Comparison of ENCODE assay signal across 9 cellular contexts in genomic region chr6:28252507-28252975, GRCh38. TPM values are rescaled to one million over a fixed set of nuclear protein-coding genes. Genes with fewer than 3 reads are reported as not detected.
A peak's percentile ranks its signal among the peaks of the same experiment; 100 is the strongest.
DNase-seq lines count a peak whose midpoint lies in the region; ATAC-seq and TF ChIP-seq lines count a peak whose summit lies in the region.
"Had no signal": no experiment of that assay in that cellular context is flagged by ENCODE, and none has a peak within 500 bp of the region (broad histone marks: within the 10 kb centered on the region; RNA-seq: fewer than 3 reads in every experiment).

No MANE protein-coding gene starts in this region.

- no peaks in the 10 kb centered on the region for H3K36me3 ChIP-seq in smooth muscle cell (ENCODE audit: low read depth)

- peak overlapping the region; percentile 98 for H3K4me2 ChIP-seq in smooth muscle cell

- H2AFZ ChIP-seq in smooth muscle cell (ENCODE audit: low read depth), result peak overlapping the region; percentile 99

- WGBS in smooth muscle cell (ENCODE audit: low lambda C conversion rate), result 45% methylated on average over 3 of the region's 3 CpGs

- H3K79me2 ChIP-seq in smooth muscle cell (ENCODE audit: low read depth), result peaks cover 12% of the 10 kb centered on the region

- no peaks in the 10 kb centered on the region for H3K27me3 Mint-ChIP-seq in activated CD4-positive, alpha-beta memory T cell treated with anti-CD3 and anti-CD28 coated beads, Interleukin-2, amount 10 ng/mL, durations not matched to agents 7 days and 5 days

- H3K4me3 ChIP-seq in smooth muscle cell, result peak overlapping the region; percentile 98

- intact Hi-C loops in left cardiac atrium (cut with DNase I), result no loop called here

- H3K27me3 ChIP-seq in smooth muscle cell (ENCODE audit: low read depth), result no peaks in the 10 kb centered on the region

- CTCF ChIA-PET in activated CD4-positive, alpha-beta memory T cell treated with anti-CD3 and anti-CD28 coated beads, Interleukin-2, amount 10 ng/mL, durations not matched to agents 7 days and 5 days (lab: Charles Lee), result interaction anchor here (0.7 to 2.1 kb wide), 6 partner anchors 14 to 148 kb away, joined by 3 to 12 read pairs (median 4); partner anchors contain the start of genes PGBD1 and ZSCAN26

- peak; percentile 6 for DNase-seq in EH (ENCODE audit: low read depth)
- no peak for DNase-seq in activated CD4-positive, alpha-beta memory T cell treated with anti-CD3 and anti-CD28 coated beads, Interleukin-2, amount 10 ng/mL, durations not matched to agents 7 days and 5 days
- DNase-seq in left cardiac atrium, result no peak
- no peak for DNase-seq in smooth muscle cell (lab: John Stamatoyannopoulos, UW; ENCODE audit: unreplicated experiment)
- DNase-seq in NCI-H1417 treated with DMSO at 0.1 percent for 48 hours (lab: John Stamatoyannopoulos, UW), result no peak
- DNase-seq in NCI-H187 treated with DMSO at 0.1 percent for 48 hours (lab: John Stamatoyannopoulos, UW), result no peak

- ATAC-seq in HG02678 (IDR thresholded peaks at IDR 0.05; ENCODE audit: unreplicated experiment) (peak; percentile 15), left cardiac atrium (peak; percentile 9 to 28), GM21737 (IDR thresholded peaks at IDR 0.05; ENCODE audit: unreplicated experiment) (no peak)

- no peak for TF ChIP-seq CTCF in smooth muscle cell (IDR thresholded peaks at IDR 0.05; ENCODE audit: borderline replicate concordance, insufficient read depth, poor library complexity, severe bottlenecking)

- H3K4me1 Mint-ChIP-seq in activated CD4-positive, alpha-beta memory T cell treated with anti-CD3 and anti-CD28 coated beads, Interleukin-2, amount 10 ng/mL, durations not matched to agents 7 days and 5 days, result peaks cover 29% of the 10 kb centered on the region

- no peaks in the 10 kb centered on the region for H3K9me3 Mint-ChIP-seq in activated CD4-positive, alpha-beta memory T cell treated with anti-CD3 and anti-CD28 coated beads, Interleukin-2, amount 10 ng/mL, durations not matched to agents 7 days and 5 days

- no peaks in the 10 kb centered on the region for H3F3A ChIP-seq in smooth muscle cell (ENCODE audit: low read depth)

- peak overlapping the region; percentile 78 for H3K9ac ChIP-seq in smooth muscle cell (ENCODE audit: low read depth)

- H3K27ac ChIP-seq in smooth muscle cell (ENCODE audit: low read depth), result peak overlapping the region; percentile 23

- peak overlapping the region; percentile 98 for H3K4me3 Mint-ChIP-seq in activated CD4-positive, alpha-beta memory T cell treated with anti-CD3 and anti-CD28 coated beads, Interleukin-2, amount 10 ng/mL, durations not matched to agents 7 days and 5 days

- H4K20me1 ChIP-seq in smooth muscle cell (ENCODE audit: low read depth), result no peaks in the 10 kb centered on the region

- peaks cover 14% of the 10 kb centered on the region for H3K36me3 Mint-ChIP-seq in activated CD4-positive, alpha-beta memory T cell treated with anti-CD3 and anti-CD28 coated beads, Interleukin-2, amount 10 ng/mL, durations not matched to agents 7 days and 5 days (ENCODE audit: low read depth)

- POLR2A ChIA-PET in activated CD4-positive, alpha-beta memory T cell treated with anti-CD3 and anti-CD28 coated beads, Interleukin-2, amount 10 ng/mL, durations not matched to agents 7 days and 5 days (lab: Charles Lee), result interaction anchor here (0.7 to 1.8 kb wide), 12 partner anchors 12 to 362 kb away, joined by 3 to 27 read pairs (median 5); partner anchors contain the start of genes PGBD1, ZKSCAN3, ZKSCAN8 and ZSCAN16

- peaks cover 16% of the 10 kb centered on the region for H3K4me1 ChIP-seq in smooth muscle cell (ENCODE audit: low read depth)

- H3K9me3 ChIP-seq in smooth muscle cell (replicated peaks; ENCODE audit: low read depth), result no peaks in the 10 kb centered on the region

- no peak overlapping the region for H3K27ac Mint-ChIP-seq in activated CD4-positive, alpha-beta memory T cell treated with anti-CD3 and anti-CD28 coated beads, Interleukin-2, amount 10 ng/mL, durations not matched to agents 7 days and 5 days

RNA-seq across cellular contexts. Expression of gene ZKSCAN4, which starts 0.5 kb away (rescaled TPM):
- 1 to 10 TPM; 6.3 to 6.6 TPM for total RNA-seq in activated CD4-positive, alpha-beta memory T cell treated with anti-CD3 and anti-CD28 coated beads, Interleukin-2, amount 10 ng/mL, durations not matched to agents 7 days and 5 days
- 1 to 10 TPM; 2.3 to 3.1 TPM for total RNA-seq in left cardiac atrium
- total RNA-seq in smooth muscle cell, result 4.5 and 5.1 TPM in 2 replicates
- polyA plus RNA-seq in smooth muscle cell, result 5.2 TPM in 2 replicates

RNA-seq across cellular contexts. Expression of gene NKAPL, which starts 6.6 kb away (rescaled TPM):
- total RNA-seq in activated CD4-positive, alpha-beta memory T cell treated with anti-CD3 and anti-CD28 coated beads, Interleukin-2, amount 10 ng/mL, durations not matched to agents 7 days and 5 days, result not detected
- total RNA-seq in left cardiac atrium (1 to 10 TPM; 5.4 to 6.1 TPM), smooth muscle cell (not detected in 2 replicates)
- polyA plus RNA-seq in smooth muscle cell, result 0.18 and 0.28 TPM in 2 replicates
- total RNA-seq: NCI-H460 had no signal

RNA-seq across cellular contexts. Expression of gene ZSCAN26, which starts 14.4 kb away (rescaled TPM):
- 10 to 100 TPM in 1 of 2 experiments, 1 to 10 TPM in 1; 9.9 to 10.2 TPM for total RNA-seq in activated CD4-positive, alpha-beta memory T cell treated with anti-CD3 and anti-CD28 coated beads, Interleukin-2, amount 10 ng/mL, durations not matched to agents 7 days and 5 days
- total RNA-seq in left cardiac atrium (10 to 100 TPM in 1 of 2 donors, 1 to 10 TPM in 1; 8.8 to 11.9 TPM), smooth muscle cell (16.1 and 22.4 TPM in 2 replicates)
- 7.0 and 10.7 TPM in 2 replicates for polyA plus RNA-seq in smooth muscle cell

RNA-seq across cellular contexts. Expression of gene ZSCAN9, which starts 27.5 kb away (rescaled TPM):
- total RNA-seq in activated CD4-positive, alpha-beta memory T cell treated with anti-CD3 and anti-CD28 coated beads, Interleukin-2, amount 10 ng/mL, durations not matched to agents 7 days and 5 days, result 1 to 10 TPM; 4.9 to 5.6 TPM
- total RNA-seq in left cardiac atrium, result 1 to 10 TPM; 9.2 to 9.6 TPM
- 18.3 and 18.4 TPM in 2 replicates for total RNA-seq in smooth muscle cell
- polyA plus RNA-seq in smooth muscle cell, result 7.3 and 12.4 TPM in 2 replicates

RNA-seq across cellular contexts. Expression of gene PGBD1, which starts 28.8 kb away (rescaled TPM):
- 1 to 10 TPM; 1.8 to 2.0 TPM for total RNA-seq in activated CD4-positive, alpha-beta memory T cell treated with anti-CD3 and anti-CD28 coated beads, Interleukin-2, amount 10 ng/mL, durations not matched to agents 7 days and 5 days
- 1 to 10 TPM; 2.7 TPM for total RNA-seq in left cardiac atrium
- 9.2 and 15.1 TPM in 2 replicates for total RNA-seq in smooth muscle cell
- 8.1 and 9.7 TPM in 2 replicates for polyA plus RNA-seq in smooth muscle cell
